16 cellular contexts compared by ENCODE assay signal in the genomic region with DNA sequence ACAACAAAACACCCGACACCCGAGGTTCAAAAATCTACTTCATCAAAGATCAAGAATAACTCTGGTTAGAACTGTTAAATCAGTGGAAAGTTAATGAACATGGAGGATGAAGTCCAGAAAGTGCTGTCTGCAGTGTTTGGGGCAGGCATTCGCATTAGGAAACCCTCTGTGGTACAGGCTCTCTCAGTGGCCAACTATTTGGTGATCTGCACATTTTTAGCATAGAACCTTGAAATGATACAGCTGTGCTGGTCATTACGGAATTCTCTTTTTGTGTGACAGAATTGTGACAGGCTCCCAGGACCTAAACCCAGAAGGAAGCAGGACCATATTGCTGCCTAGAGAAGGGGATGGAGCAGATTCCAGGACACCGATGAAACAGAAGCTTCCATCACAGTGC.
DNase-seq lines count a peak whose midpoint lies in the region; ATAC-seq lines count a peak whose summit lies in the region.
"Had no signal": no experiment of that assay in that cellular context is flagged by ENCODE, and none has a peak within 500 bp of the region (broad histone marks: within the 10 kb centered on the region; RNA-seq: fewer than 3 reads in every experiment).

No MANE protein-coding gene starts in this region.

- peaks cover 51% of the 10 kb centered on the region for H3K36me3 Mint-ChIP-seq in CD4-positive, CD25-positive, alpha-beta regulatory T cell
- peaks cover 84% of the 10 kb centered on the region for H3K36me3 Mint-ChIP-seq in activated T-helper 17 cell treated with anti-CD3 and anti-CD28 coated beads, Interleukin-2, amount 50 U/mL, for 72 hours (ENCODE audit: low read depth)

- H3K9me3 Mint-ChIP-seq in CD4-positive, CD25-positive, alpha-beta regulatory T cell, result no peaks in the 10 kb centered on the region
- no peaks in the 10 kb centered on the region for H3K9me3 Mint-ChIP-seq in activated T-helper 17 cell treated with anti-CD3 and anti-CD28 coated beads, Interleukin-2, amount 50 U/mL, for 72 hours

- H3K9me3 ChIP-seq in CD4-positive, CD25-positive, alpha-beta regulatory T cell (ENCODE audit: control insufficient read depth in 2 of 2, low read length in 2 of 2), result no peaks in the 10 kb centered on the region
- no peaks in the 10 kb centered on the region for H3K9me3 ChIP-seq in skeletal muscle tissue (ENCODE audit: control insufficient read depth in 3 of 3, low read length in 3 of 3)

- peak overlapping the region; percentile 58 for H3K27ac ChIP-seq in CD4-positive, CD25-positive, alpha-beta regulatory T cell (ENCODE audit: insufficient read depth, low read length, poor library complexity, severe bottlenecking)
- H3K27ac ChIP-seq in skeletal muscle tissue (ENCODE audit: low read depth, low read length), result peak overlapping the region; percentile 77

- no peak for ATAC-seq in CD4-positive, CD25-positive, alpha-beta regulatory T cell (ENCODE audit: low read depth in 2 of 2)
- no peak for ATAC-seq in activated T-helper 17 cell treated with anti-CD3 and anti-CD28 coated beads, Interleukin-2, amount 50 U/mL, for 72 hours (replicated peaks)
- no peak for ATAC-seq in GM18511 (IDR thresholded peaks at IDR 0.05; ENCODE audit: unreplicated experiment)
- ATAC-seq: esophagus mucosa, PC-3 had no signal

- peak overlapping the region; percentile 73 to 96 (median 89) for H3K27ac Mint-ChIP-seq in CD4-positive, CD25-positive, alpha-beta regulatory T cell
- H3K27ac Mint-ChIP-seq in activated T-helper 17 cell treated with anti-CD3 and anti-CD28 coated beads, Interleukin-2, amount 50 U/mL, for 72 hours, result no peak overlapping the region

- peaks cover 44% of the 10 kb centered on the region for H3K4me1 ChIP-seq in CD4-positive, CD25-positive, alpha-beta regulatory T cell (ENCODE audit: control insufficient read depth, insufficient read depth, low read length, poor library complexity, severe bottlenecking)
- H3K4me1 ChIP-seq in skeletal muscle tissue (ENCODE audit: control insufficient read depth in 3 of 3, insufficient read depth in 3 of 3, low read length in 3 of 3), result peaks cover 60 to 63% (median 61%) of the 10 kb centered on the region in 3 donors

- no peak for DNase-seq in CD4-positive, CD25-positive, alpha-beta regulatory T cell
- DNase-seq in hepatic stellate cell (ENCODE audit: low spot score) (peak; percentile 60), 8988T (no peak), RKO (ENCODE audit: low spot score) (no peak), G401 (ENCODE audit: low spot score) (no peak)
- DNase-seq: activated CD4-positive, alpha-beta T cell treated with anti-CD3 and anti-CD28 coated beads, Interleukin-2, amount 50 U/mL, for 4 hours; activated gamma-delta T cell; C1 segment of cervical spinal cord; NCI-H2227 treated with DMSO at 0.1 percent for 48 hours; PC-3; stimulated activated CD4-positive, alpha-beta T cell treated with anti-CD3 and anti-CD28 coated beads, Interleukin-15, amount 100 ng/mL, for 24 hours; stimulated activated CD8-positive, alpha-beta memory T cell treated with anti-CD3 and anti-CD28 coated beads, Interleukin-4, amount 100 ng/mL, for 48 hours had no signal

- no peak overlapping the region for H3K4me3 ChIP-seq in CD4-positive, CD25-positive, alpha-beta regulatory T cell (ENCODE audit: low read depth, low read length)
- no peak overlapping the region for H3K4me3 ChIP-seq in skeletal muscle tissue (ENCODE audit: low read length in 3 of 3)

- no peaks in the 10 kb centered on the region for H3K27me3 ChIP-seq in CD4-positive, CD25-positive, alpha-beta regulatory T cell (ENCODE audit: control insufficient read depth, insufficient read depth, low read length)
- H3K27me3 ChIP-seq in skeletal muscle tissue (ENCODE audit: control insufficient read depth in 3 of 3, insufficient read depth in 3 of 3, low read length in 3 of 3), result no peaks in the 10 kb centered on the region

- no peak overlapping the region for H3K4me3 Mint-ChIP-seq in CD4-positive, CD25-positive, alpha-beta regulatory T cell
- H3K4me3 Mint-ChIP-seq in activated T-helper 17 cell treated with anti-CD3 and anti-CD28 coated beads, Interleukin-2, amount 50 U/mL, for 72 hours, result peak overlapping the region; percentile 75

- H3K27me3 Mint-ChIP-seq in CD4-positive, CD25-positive, alpha-beta regulatory T cell, result no peaks in the 10 kb centered on the region
- no peaks in the 10 kb centered on the region for H3K27me3 Mint-ChIP-seq in activated T-helper 17 cell treated with anti-CD3 and anti-CD28 coated beads, Interleukin-2, amount 50 U/mL, for 72 hours

- H3K9ac ChIP-seq in skeletal muscle tissue (ENCODE audit: low read depth in 1 of 3, low read length in 3 of 3), result no peak overlapping the region

- in situ Hi-C loops in G401 (cut with HindIII; ENCODE audit: low sequenced_read_pairs), result no loop called here

- peaks cover 40 to 75% (median 55%) of the 10 kb centered on the region in 4 donors for H3K4me1 Mint-ChIP-seq in CD4-positive, CD25-positive, alpha-beta regulatory T cell
- peaks cover 47% of the 10 kb centered on the region for H3K4me1 Mint-ChIP-seq in activated T-helper 17 cell treated with anti-CD3 and anti-CD28 coated beads, Interleukin-2, amount 50 U/mL, for 72 hours

- peaks cover 46% of the 10 kb centered on the region for H3K36me3 ChIP-seq in CD4-positive, CD25-positive, alpha-beta regulatory T cell (ENCODE audit: control insufficient read depth, insufficient read depth, low read length)
- H3K36me3 ChIP-seq in skeletal muscle tissue (ENCODE audit: control insufficient read depth in 3 of 3, insufficient read depth in 3 of 3, low read length in 3 of 3), result peaks cover 0 to 11% (median 11%) of the 10 kb centered on the region in 3 donors
